8 cellular contexts compared by ENCODE assay signal in the genomic region with DNA sequence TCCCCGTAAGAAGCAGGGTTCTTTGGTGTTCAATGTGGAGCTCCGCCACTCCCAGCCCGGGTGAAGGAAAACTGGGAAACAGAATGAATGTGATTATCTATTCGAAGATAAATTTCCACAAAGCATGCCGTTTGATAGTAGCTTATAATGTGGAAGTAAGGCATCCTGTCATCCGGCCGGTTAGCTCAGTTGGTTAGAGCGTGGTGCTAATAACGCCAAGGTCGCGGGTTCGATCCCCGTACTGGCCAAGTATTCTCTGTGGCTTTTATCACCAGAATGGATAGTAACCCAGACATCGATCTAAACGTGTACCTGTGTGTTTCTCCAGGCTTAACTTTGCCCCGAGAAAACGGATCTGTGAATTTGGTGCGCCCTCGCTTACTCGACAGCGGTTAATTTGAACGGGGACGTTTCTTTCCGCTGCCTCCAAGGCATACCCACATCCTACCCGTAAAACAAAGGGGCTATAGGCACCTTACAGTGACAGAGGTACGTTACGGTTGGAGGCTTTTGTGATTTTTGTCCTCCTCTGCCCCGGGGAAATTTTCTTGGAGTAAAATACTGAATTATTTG.
A peak's percentile ranks its signal among the peaks of the same experiment; 100 is the strongest.
DNase-seq lines count a peak whose midpoint lies in the region; ATAC-seq and FAIRE-seq lines count a peak whose summit lies in the region.

No MANE protein-coding gene starts in this region.

- no peaks in the 10 kb centered on the region for H3K9me3 ChIP-seq in Karpas-422 (ENCODE audit: low read length)
- no peaks in the 10 kb centered on the region for H3K9me3 ChIP-seq in neuron (ENCODE audit: low read length)
- no peaks in the 10 kb centered on the region for H3K9me3 ChIP-seq in stomach smooth muscle (ENCODE audit: control insufficient read depth in 2 of 2, low read length in 2 of 2)

- H3K4me3 ChIP-seq in Karpas-422 (ENCODE audit: low read length) (peak overlapping the region; percentile 91), neuron (ENCODE audit: low read length) (peak overlapping the region; percentile 68), stomach smooth muscle (ENCODE audit: low read length in 2 of 2) (peak overlapping the region; percentile 75 to 80)

- peak overlapping the region; percentile 97 for H2AFZ ChIP-seq in Karpas-422 (ENCODE audit: low read length)
- H2AFZ ChIP-seq in neuron (ENCODE audit: low read depth, low read length): peak overlapping the region; percentile 85

- H3K79me2 ChIP-seq in Karpas-422 (ENCODE audit: low read length): no peaks in the 10 kb centered on the region

- H3K27ac ChIP-seq in Karpas-422 (ENCODE audit: low read length) (no peak overlapping the region), stomach smooth muscle (ENCODE audit: low read length) (no peak overlapping the region)

- H3K4me1 ChIP-seq in Karpas-422 (ENCODE audit: low read length) (peaks cover 11% of the 10 kb centered on the region), neuron (ENCODE audit: insufficient read depth, low read length) (peaks cover 3% of the 10 kb centered on the region), stomach smooth muscle (ENCODE audit: control insufficient read depth, insufficient read depth, low read length) (peaks cover 6% of the 10 kb centered on the region)

- no peaks in the 10 kb centered on the region for H3K36me3 ChIP-seq in Karpas-422 (ENCODE audit: insufficient read depth, low read length)
- no peaks in the 10 kb centered on the region for H3K36me3 ChIP-seq in neuron (ENCODE audit: insufficient read depth, low read length)
- no peaks in the 10 kb centered on the region for H3K36me3 ChIP-seq in stomach smooth muscle (ENCODE audit: control insufficient read depth in 2 of 2, insufficient read depth in 2 of 2, low read length in 2 of 2)

- H3K9me2 ChIP-seq in Karpas-422 (replicated peaks; ENCODE audit: insufficient read depth, low read length): no peaks in the 10 kb centered on the region

- peak; percentile 58 for ATAC-seq in GM21825 (IDR thresholded peaks at IDR 0.05; ENCODE audit: unreplicated experiment)

- FAIRE-seq in RCC 7860 (lab: Jason Lieb, UNC): peak; percentile 52

- peak; percentile 94 for DNase-seq in DMS 273 treated with DMSO at 0.1 percent for 48 hours (lab: John Stamatoyannopoulos, UW)
- DNase-seq in Karpas-422: peak; percentile 95
- DNase-seq in RCC 7860 (ENCODE audit: low spot score): peak; percentile 94
- DNase-seq in activated T-helper 1 cell treated with Interleukin-2 at 50 U/mL for 16 hours (ENCODE audit: low read depth): peak; percentile 66
- DNase-seq in fibroblast of the conjunctiva (ENCODE audit: low read depth): peak; percentile 81

- no peaks in the 10 kb centered on the region for H4K20me1 ChIP-seq in Karpas-422 (ENCODE audit: insufficient read depth, low read depth, low read length)

- peak overlapping the region; percentile 75 for H3K9ac ChIP-seq in Karpas-422 (ENCODE audit: low read length)
- H3K9ac ChIP-seq in stomach smooth muscle (ENCODE audit: low read length in 2 of 2): peak overlapping the region; percentile 41 to 42

- H3K27me3 ChIP-seq in Karpas-422 (ENCODE audit: low read length) (no peaks in the 10 kb centered on the region), neuron (ENCODE audit: insufficient read depth, low read length) (no peaks in the 10 kb centered on the region), stomach smooth muscle (ENCODE audit: control insufficient read depth in 1 of 2, insufficient read depth in 2 of 2, low read length in 2 of 2) (no peaks in the 10 kb centered on the region)

- peak overlapping the region; percentile 95 for H3K4me2 ChIP-seq in Karpas-422 (ENCODE audit: low read depth, low read length, poor library complexity, severe bottlenecking)
